Comparison of ENCODE assay signal across 1 cellular context in genomic region chr16:74700206-74701040, GRCh38.
TF ChIP-seq lines count a peak whose summit lies in the region.

TSS of gene MLKL (minus strand) at chr16:74700862. CDS start at chr16:74695757, 5,105 bp downstream.

TF ChIP-seq in WTC11, 78 proteins besides CTCF, POLR2A, EP300 and RAD21 (continued from another document):
- TF ChIP-seq AFF4 (CRISPR knock-in tag; IDR thresholded peaks at IDR 0.05; ENCODE audit: borderline replicate concordance) (peak; percentile 36; the same call in 1 of the 2 replicates), ZNF396 (CRISPR knock-in tag; IDR thresholded peaks at IDR 0.05; ENCODE audit: borderline replicate concordance) (no peak), MAX (CRISPR knock-in tag; IDR thresholded peaks at IDR 0.05) (peak; percentile 93), MLX (CRISPR knock-in tag; IDR thresholded peaks at IDR 0.05) (no peak), ATF6 (CRISPR knock-in tag; IDR thresholded peaks at IDR 0.05) (no peak), RELA (CRISPR knock-in tag; IDR thresholded peaks at IDR 0.05; ENCODE audit: borderline replicate concordance) (no peak), USF2 (CRISPR knock-in tag; IDR thresholded peaks at IDR 0.05) (peak; percentile 52), ATF2 (CRISPR knock-in tag; IDR thresholded peaks at IDR 0.05; ENCODE audit: borderline replicate concordance, low read depth) (no peak), ATF3 (CRISPR knock-in tag; conservative IDR thresholded peaks at IDR 0.05) (no peak), E2F1 (CRISPR knock-in tag; IDR thresholded peaks at IDR 0.05) (peak; percentile 78), USF1 (CRISPR knock-in tag; IDR thresholded peaks at IDR 0.05) (peak; percentile 63; the same call in 1 of the 2 replicates), FOXJ3 (CRISPR knock-in tag; IDR thresholded peaks at IDR 0.05; ENCODE audit: borderline replicate concordance) (no peak), ETV6 (CRISPR knock-in tag; IDR thresholded peaks at IDR 0.05) (peak; percentile 30), STAT6 (CRISPR knock-in tag; conservative IDR thresholded peaks at IDR 0.05; ENCODE audit: low read depth) (no peak), FOXP1 (CRISPR knock-in tag; IDR thresholded peaks at IDR 0.05; ENCODE audit: borderline replicate concordance) (peak; percentile 67; the same call in 1 of the 2 replicates), ZNF263 (CRISPR knock-in tag; IDR thresholded peaks at IDR 0.05; ENCODE audit: low read depth) (no peak), KAT7 (CRISPR knock-in tag; IDR thresholded peaks at IDR 0.05; ENCODE audit: borderline replicate concordance) (no peak), CREM (CRISPR knock-in tag; IDR thresholded peaks at IDR 0.05) (peak; percentile 61; the same call in 1 of the 2 replicates), FOXP4 (CRISPR knock-in tag; IDR thresholded peaks at IDR 0.05) (no peak), GABPB1 (CRISPR knock-in tag; IDR thresholded peaks at IDR 0.05) (peak; percentile 15; the same call in 1 of the 2 replicates)
